ENCODE assay signal across 8 cellular contexts in the genomic region with DNA sequence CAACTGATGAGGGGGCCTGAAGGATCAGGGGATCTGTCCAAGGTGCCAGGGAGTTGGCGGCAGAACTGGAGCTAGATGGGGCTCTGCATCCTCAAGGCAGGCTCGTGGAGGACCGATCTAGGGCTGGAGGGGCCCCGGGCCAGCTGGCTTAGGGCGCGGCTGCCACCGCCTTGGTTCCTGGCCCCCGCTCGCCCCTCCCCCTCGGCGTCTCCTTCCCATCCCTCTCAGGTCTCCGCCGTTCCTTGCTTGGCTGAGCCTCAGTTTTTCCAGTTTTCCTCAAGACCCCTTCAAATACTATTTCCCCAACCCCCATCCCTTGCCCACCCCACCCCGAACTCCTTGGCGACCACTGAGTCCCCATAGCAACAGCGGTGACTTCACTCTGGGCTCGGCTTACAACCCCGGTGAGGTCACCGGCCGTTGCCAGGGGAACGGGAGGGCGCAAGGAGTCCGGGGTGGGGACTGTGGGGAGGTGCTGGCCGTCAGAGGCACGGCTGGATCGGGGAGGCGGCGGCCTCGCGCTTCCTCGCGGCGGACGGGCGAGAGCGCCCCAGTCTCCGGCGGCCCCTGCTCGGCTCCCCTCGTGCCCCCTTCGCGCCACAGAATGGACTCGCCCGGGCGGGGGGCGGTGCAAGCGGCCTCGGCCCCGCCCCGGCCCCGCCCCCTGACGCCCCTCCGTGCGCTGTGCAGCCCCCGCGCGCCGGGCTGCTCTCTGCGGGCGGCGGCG. TPM values are rescaled to one million over a fixed set of nuclear protein-coding genes. Genes with fewer than 3 reads are reported as not detected.
DNase-seq lines count a peak whose midpoint lies in the region; ATAC-seq and TF ChIP-seq lines count a peak whose summit lies in the region.

No MANE protein-coding gene starts in this region.

- TF ChIP-seq POLR2A in esophagus muscularis mucosa (IDR thresholded peaks at IDR 0.05; ENCODE audit: low read depth): no peak

- intact Hi-C loops in esophagus muscularis mucosa (cut with DNase I): no loop called here

- H3K27ac ChIP-seq in esophagus muscularis mucosa (replicated peaks in 1 of 4): peak overlapping the region; percentile 62 to 79 (median 69)

- H3K27me3 ChIP-seq in esophagus muscularis mucosa: peaks cover 0 to 21% (median 0%) of the 10 kb centered on the region in 4 donors

- ATAC-seq in GM18511 (IDR thresholded peaks at IDR 0.05; ENCODE audit: unreplicated experiment) (peak; percentile 70), HG02973 (IDR thresholded peaks at IDR 0.05; ENCODE audit: unreplicated experiment) (no peak)
- ATAC-seq in activated T-cell treated with anti-CD3 and anti-CD28 coated beads, Interleukin-2, amount 50 U/mL, for 4 hours: peak; percentile 82 to 87

- peak; percentile 31 for DNase-seq in HS-27A (ENCODE audit: low read depth)
- peak; percentile 18 for DNase-seq in NOMO-1 treated with dmso at 0.1 percent for 144 hours (lab: John Stamatoyannopoulos, UW; ENCODE audit: unreplicated experiment)
- peak; percentile 52 for DNase-seq in activated T-cell treated with anti-CD3 and anti-CD28 coated beads, Interleukin-2, amount 50 U/mL, for 4 hours
- no peak for DNase-seq in esophagus muscularis mucosa (ENCODE audit: extremely low spot score)
- peak; percentile 63 for DNase-seq in mucosa of gallbladder (ENCODE audit: low spot score)
- DNase-seq in stimulated activated CD8-positive, alpha-beta memory T cell treated with anti-CD3 and anti-CD28 coated beads, Interleukin-4, amount 100 ng/mL, for 1 hour (ENCODE audit: low read depth in 2 of 2, low spot score in 1 of 2): peak; percentile 21 to 26

- no peaks in the 10 kb centered on the region for H3K9me3 ChIP-seq in esophagus muscularis mucosa

- WGBS in esophagus muscularis mucosa: under 1% methylated on average over 45 of the region's 62 CpGs

- peaks cover 20 to 31% (median 26%) of the 10 kb centered on the region in 4 donors for H3K4me1 ChIP-seq in esophagus muscularis mucosa

- H3K36me3 ChIP-seq in esophagus muscularis mucosa: peaks cover 0 to 27% (median 23%) of the 10 kb centered on the region in 4 donors

- peak overlapping the region; percentile 60 for H3K4me3 Mint-ChIP-seq in activated T-cell treated with anti-CD3 and anti-CD28 coated beads, Interleukin-2, amount 50 U/mL, for 4 hours

- peaks cover 3% of the 10 kb centered on the region for H3K4me1 Mint-ChIP-seq in activated T-cell treated with anti-CD3 and anti-CD28 coated beads, Interleukin-2, amount 50 U/mL, for 4 hours (ENCODE audit: low read depth)

- no peak for TF ChIP-seq EP300 in esophagus muscularis mucosa (IDR thresholded peaks at IDR 0.05)

- H3K9me3 Mint-ChIP-seq in activated T-cell treated with anti-CD3 and anti-CD28 coated beads, Interleukin-2, amount 50 U/mL, for 4 hours: no peaks in the 10 kb centered on the region

- H3K4me3 ChIP-seq in esophagus muscularis mucosa: peak overlapping the region; percentile 61 to 84 (median 66)

- no peaks in the 10 kb centered on the region for H3K36me3 Mint-ChIP-seq in activated T-cell treated with anti-CD3 and anti-CD28 coated beads, Interleukin-2, amount 50 U/mL, for 4 hours (ENCODE audit: insufficient read depth)

- H3K27me3 Mint-ChIP-seq in activated T-cell treated with anti-CD3 and anti-CD28 coated beads, Interleukin-2, amount 50 U/mL, for 4 hours (ENCODE audit: low read depth): peaks cover 37% of the 10 kb centered on the region

- TF ChIP-seq CTCF in esophagus muscularis mucosa (IDR thresholded peaks at IDR 0.05): no peak

RNA-seq across cellular contexts. Expression of a gene that starts 7.5 kb away (rescaled TPM):
- 1 to 10 TPM; 2.3 to 3.3 (median 2.4) TPM for total RNA-seq in activated T-cell treated with anti-CD3 and anti-CD28 coated beads, Interleukin-2, amount 50 U/mL, for 4 hours
- total RNA-seq in esophagus muscularis mucosa (1 to 10 TPM in 3 of 4 donors, under 1 TPM in 1; 0.65 to 3.7 (median 1.4) TPM), mucosa of gallbladder (not detected)

RNA-seq across cellular contexts. Expression of a gene that starts 14.2 kb away (rescaled TPM):
- total RNA-seq in activated T-cell treated with anti-CD3 and anti-CD28 coated beads, Interleukin-2, amount 50 U/mL, for 4 hours: 1 to 10 TPM in 1 of 3 donors, under 1 TPM in 2; 0.71 to 1.4 (median 0.87) TPM
- total RNA-seq in esophagus muscularis mucosa (10 to 100 TPM in 3 of 4 donors, 1 to 10 TPM in 1; 7.5 to 20.6 (median 16.1) TPM), mucosa of gallbladder (16.3 TPM)

RNA-seq across cellular contexts. Expression of a gene that starts 18.1 kb away (rescaled TPM):
- total RNA-seq in activated T-cell treated with anti-CD3 and anti-CD28 coated beads, Interleukin-2, amount 50 U/mL, for 4 hours: 10 to 100 TPM; 44.6 to 52.6 (median 50.7) TPM
- 10 to 100 TPM; 15.4 to 32.2 (median 23.2) TPM for total RNA-seq in esophagus muscularis mucosa
- total RNA-seq in mucosa of gallbladder: 31.4 TPM

RNA-seq across cellular contexts. Expression of a gene that starts 22.8 kb away (rescaled TPM):
- 1 to 10 TPM; 1.8 to 6.0 (median 3.6) TPM for total RNA-seq in activated T-cell treated with anti-CD3 and anti-CD28 coated beads, Interleukin-2, amount 50 U/mL, for 4 hours
- total RNA-seq in esophagus muscularis mucosa (under 1 TPM in 1 of 4 donors, not detected in 3; 0.17 TPM), mucosa of gallbladder (2.2 TPM)

RNA-seq across cellular contexts. Expression of a gene that starts 52.3 kb away (rescaled TPM):
- total RNA-seq in activated T-cell treated with anti-CD3 and anti-CD28 coated beads, Interleukin-2, amount 50 U/mL, for 4 hours: 10 to 100 TPM; 19.7 to 21.9 (median 19.9) TPM
- 10 to 100 TPM; 32.0 to 57.6 (median 49.7) TPM for total RNA-seq in esophagus muscularis mucosa
- 61.9 TPM for total RNA-seq in mucosa of gallbladder
